8 cellular contexts compared by ENCODE assay signal in the genomic region with DNA sequence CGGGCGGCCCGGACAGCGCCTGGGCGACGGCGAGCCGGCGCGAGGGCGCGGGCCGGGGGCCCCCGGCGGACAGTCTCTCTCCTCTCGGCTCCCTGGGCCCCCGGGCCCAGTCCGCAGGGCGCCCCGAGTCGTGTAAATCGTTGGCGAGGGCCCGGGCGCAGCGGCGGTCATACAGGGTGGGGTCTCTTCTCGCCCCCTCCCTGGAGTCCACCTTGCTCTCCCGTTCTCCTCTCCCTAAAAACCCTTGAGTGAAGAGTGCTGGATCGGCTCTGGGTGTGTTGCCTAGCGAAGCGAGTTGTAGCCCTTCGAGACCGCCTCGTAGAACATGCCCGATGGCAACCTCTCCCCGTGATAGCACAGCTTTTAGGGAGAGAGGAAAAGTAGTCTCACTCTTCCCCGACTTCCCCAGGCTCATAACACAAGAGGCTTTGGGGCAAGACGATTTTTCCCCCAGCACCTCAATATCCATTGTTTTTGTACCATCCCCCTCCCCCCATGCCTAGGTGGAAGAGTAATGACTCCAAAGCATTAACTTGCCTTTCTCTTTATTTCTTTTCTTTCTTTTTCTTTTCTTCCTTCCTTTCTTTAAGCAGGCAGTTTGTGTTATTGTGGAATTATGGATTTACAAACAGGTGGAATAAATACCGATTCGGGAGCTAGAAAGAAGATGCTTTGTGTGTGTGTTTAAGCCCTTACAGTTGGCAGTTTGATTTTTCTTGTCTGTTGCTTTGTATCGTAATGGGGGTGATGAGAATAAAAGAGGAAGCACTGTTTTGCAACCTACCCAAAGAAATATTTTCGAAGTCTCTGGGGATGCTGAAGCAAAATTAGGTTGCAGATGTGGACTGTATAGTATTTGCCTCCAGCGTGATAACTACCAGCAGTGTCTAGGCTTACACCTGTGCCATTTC. TPM values are rescaled to one million over a fixed set of nuclear protein-coding genes. Genes with fewer than 3 reads are reported as not detected.
DNase-seq lines count a peak whose midpoint lies in the region; ATAC-seq and TF ChIP-seq lines count a peak whose summit lies in the region.

No MANE protein-coding gene starts in this region.

- H3K4me2 ChIP-seq in fibroblast of lung (ENCODE audit: extremely low read depth, insufficient read depth, low read length), result peak overlapping the region; percentile 70

- H4K20me1 ChIP-seq in fibroblast of lung (ENCODE audit: control insufficient read depth, extremely low read depth, insufficient read depth, low read length), result no peaks in the 10 kb centered on the region

- H3K4me3 ChIP-seq in fibroblast of lung (replicated peaks in 1 of 4; ENCODE audit: control extremely low read depth in 1 of 4, insufficient read depth in 1 of 4, low read depth in 3 of 4, low read length in 4 of 4) (peak overlapping the region; percentile 65 to 93 (median 81)), vagina (peak overlapping the region; percentile 75 to 83)
- peak overlapping the region; percentile 49 for H3K4me3 ChIP-seq in naive thymus-derived CD4-positive, alpha-beta T cell (ENCODE audit: low read length)

- H3K27ac Mint-ChIP-seq in activated CD8-positive, alpha-beta memory T cell treated with anti-CD3 and anti-CD28 coated beads, Interleukin-2, amount 10 ng/mL, durations not matched to agents 7 days and 5 days, result peak overlapping the region; percentile 81
- H3K27ac Mint-ChIP-seq in naive thymus-derived CD4-positive, alpha-beta T cell, result peak overlapping the region; percentile 79 to 98 (median 90)

- peak overlapping the region; percentile 15 for H2AFZ ChIP-seq in fibroblast of lung (ENCODE audit: low read length)

- no peak for TF ChIP-seq POLR2A in vagina (IDR thresholded peaks at IDR 0.05)

- DNase-seq in AG20443 (ENCODE audit: low spot score) (peak; percentile 15), NCI-H2227 treated with DMSO at 0.1 percent for 48 hours (lab: John Stamatoyannopoulos, UW) (peak; percentile 21), fibroblast of lung (ENCODE audit: low read depth in 2 of 2) (peak; percentile 34 to 39), vagina (ENCODE audit: extremely low spot score in 2 of 2) (peak in 1 of 2 donors; percentile 89)
- peak; percentile 55 for DNase-seq in activated CD8-positive, alpha-beta memory T cell treated with anti-CD3 and anti-CD28 coated beads, Interleukin-2, amount 10 ng/mL, durations not matched to agents 7 days and 5 days
- DNase-seq in naive thymus-derived CD4-positive, alpha-beta T cell, result peak in 6 of 9 donors; percentile 16 to 34 (median 28)

- TF ChIP-seq CTCF in fibroblast of lung (conservative IDR thresholded peaks at IDR 0.05 in 1 of 2, IDR thresholded peaks at IDR 0.05 in 1 of 2; ENCODE audit: low read depth in 1 of 2, low read length in 2 of 2), result no peak
- TF ChIP-seq CTCF in vagina (IDR thresholded peaks at IDR 0.05), result no peak

- peaks cover 50% of the 10 kb centered on the region for H3K79me2 ChIP-seq in fibroblast of lung (ENCODE audit: control insufficient read depth, insufficient read depth, low read length)

- intact Hi-C loops in naive thymus-derived CD4-positive, alpha-beta T cell (cut with micrococcal nuclease), result loop anchor here (1.0 to 5.0 kb wide), 27 partner anchors 9 to 1527 kb away; a partner anchor contains a TSS
- intact Hi-C loops in vagina (cut with DNase I), result no loop called here

- no peaks in the 10 kb centered on the region for H3K9me3 Mint-ChIP-seq in activated CD8-positive, alpha-beta memory T cell treated with anti-CD3 and anti-CD28 coated beads, Interleukin-2, amount 10 ng/mL, durations not matched to agents 7 days and 5 days (ENCODE audit: low read depth)
- no peaks in the 10 kb centered on the region for H3K9me3 Mint-ChIP-seq in naive thymus-derived CD4-positive, alpha-beta T cell

- ATAC-seq in GM18508 (IDR thresholded peaks at IDR 0.05; ENCODE audit: insufficient read depth, unreplicated experiment) (peak; percentile 23), HG02938 (IDR thresholded peaks at IDR 0.05; ENCODE audit: unreplicated experiment) (peak; percentile 31)
- no peak for ATAC-seq in activated CD8-positive, alpha-beta memory T cell treated with anti-CD3 and anti-CD28 coated beads, Interleukin-2, amount 10 ng/mL, durations not matched to agents 7 days and 5 days
- ATAC-seq in naive thymus-derived CD4-positive, alpha-beta T cell, result no peak

- H3K9ac ChIP-seq in fibroblast of lung (ENCODE audit: insufficient read depth, low read length), result peak overlapping the region; percentile 84

- POLR2A ChIA-PET in naive thymus-derived CD4-positive, alpha-beta T cell (lab: Charles Lee), result interaction anchor here (0.6 kb wide), 1 partner anchor 1809 kb away, joined by 3 read pairs; no protein-coding TSS in a partner anchor

- H3K4me3 Mint-ChIP-seq in activated CD8-positive, alpha-beta memory T cell treated with anti-CD3 and anti-CD28 coated beads, Interleukin-2, amount 10 ng/mL, durations not matched to agents 7 days and 5 days, result peak overlapping the region; percentile 82
- peak overlapping the region; percentile 86 to 100 (median 96) for H3K4me3 Mint-ChIP-seq in naive thymus-derived CD4-positive, alpha-beta T cell

- H3K4me1 Mint-ChIP-seq in activated CD8-positive, alpha-beta memory T cell treated with anti-CD3 and anti-CD28 coated beads, Interleukin-2, amount 10 ng/mL, durations not matched to agents 7 days and 5 days, result peaks cover 47% of the 10 kb centered on the region
- peaks cover 30 to 67% (median 62%) of the 10 kb centered on the region in 7 donors for H3K4me1 Mint-ChIP-seq in naive thymus-derived CD4-positive, alpha-beta T cell

- H3K4me1 ChIP-seq in fibroblast of lung (ENCODE audit: control insufficient read depth, extremely low read depth, insufficient read depth, low read length) (peaks cover 2% of the 10 kb centered on the region), vagina (peaks cover 59% of the 10 kb centered on the region)
- H3K4me1 ChIP-seq in naive thymus-derived CD4-positive, alpha-beta T cell (ENCODE audit: control insufficient read depth in 2 of 2, insufficient read depth in 2 of 2, low read length in 2 of 2), result peaks cover 7 to 17% of the 10 kb centered on the region in 2 donors

- H3K9me3 ChIP-seq in fibroblast of lung (ENCODE audit: control insufficient read depth, insufficient read depth, low read depth, low read length), result no peaks in the 10 kb centered on the region
- H3K9me3 ChIP-seq in naive thymus-derived CD4-positive, alpha-beta T cell (ENCODE audit: control insufficient read depth in 2 of 3, low read length in 3 of 3), result no peaks in the 10 kb centered on the region
- H3K9me3 ChIP-seq in vagina, result no peaks in the 10 kb centered on the region

- H3K27me3 ChIP-seq in fibroblast of lung (ENCODE audit: control insufficient read depth, insufficient read depth, low read length) (no peaks in the 10 kb centered on the region), vagina (no peaks in the 10 kb centered on the region)
- no peaks in the 10 kb centered on the region for H3K27me3 ChIP-seq in naive thymus-derived CD4-positive, alpha-beta T cell (ENCODE audit: control insufficient read depth in 2 of 2, insufficient read depth in 2 of 2, low read length in 2 of 2)

- H3K27ac ChIP-seq in fibroblast of lung (ENCODE audit: insufficient read depth, low read length) (peak overlapping the region; percentile 88), vagina (peak overlapping the region; percentile 98)
- H3K27ac ChIP-seq in naive thymus-derived CD4-positive, alpha-beta T cell (ENCODE audit: low read depth, low read length), result peak overlapping the region; percentile 91

- peaks cover 10% of the 10 kb centered on the region for H3K36me3 Mint-ChIP-seq in activated CD8-positive, alpha-beta memory T cell treated with anti-CD3 and anti-CD28 coated beads, Interleukin-2, amount 10 ng/mL, durations not matched to agents 7 days and 5 days
- H3K36me3 Mint-ChIP-seq in naive thymus-derived CD4-positive, alpha-beta T cell, result peaks cover 0 to 8% (median 4%) of the 10 kb centered on the region in 5 donors

- CTCF ChIA-PET in activated CD8-positive, alpha-beta memory T cell treated with anti-CD3 and anti-CD28 coated beads, Interleukin-2, amount 10 ng/mL, durations not matched to agents 7 days and 5 days (lab: Charles Lee), result no interaction called here
- CTCF ChIA-PET in naive thymus-derived CD4-positive, alpha-beta T cell (lab: Charles Lee), result interaction anchor here (1.0 kb wide), 1 partner anchor 27 kb away, joined by 3 read pairs; no protein-coding TSS in a partner anchor

- H3K36me3 ChIP-seq in fibroblast of lung (ENCODE audit: control insufficient read depth, insufficient read depth, low read length) (no peaks in the 10 kb centered on the region), vagina (no peaks in the 10 kb centered on the region)
- peaks cover 0 to 11% (median 0%) of the 10 kb centered on the region in 3 experiments for H3K36me3 ChIP-seq in naive thymus-derived CD4-positive, alpha-beta T cell (ENCODE audit: control insufficient read depth in 2 of 3, insufficient read depth in 3 of 3, low read length in 3 of 3)

- no peaks in the 10 kb centered on the region for H3K27me3 Mint-ChIP-seq in activated CD8-positive, alpha-beta memory T cell treated with anti-CD3 and anti-CD28 coated beads, Interleukin-2, amount 10 ng/mL, durations not matched to agents 7 days and 5 days
- no peaks in the 10 kb centered on the region for H3K27me3 Mint-ChIP-seq in naive thymus-derived CD4-positive, alpha-beta T cell

RNA-seq across cellular contexts. Expression of a gene that starts 0.8 kb away (rescaled TPM):
- total RNA-seq in activated CD8-positive, alpha-beta memory T cell treated with anti-CD3 and anti-CD28 coated beads, Interleukin-2, amount 10 ng/mL, durations not matched to agents 7 days and 5 days, result 10 to 100 TPM; 39.3 to 43.2 TPM
- 62.1 and 83.6 TPM in 2 replicates for total RNA-seq in fibroblast of lung
- 35.9 and 45.3 TPM in 2 replicates for polyA plus RNA-seq in fibroblast of lung
- polyA plus RNA-seq in fibroblast of lung (2012), result 30.3 and 38.2 TPM in 2 replicates
- 9.2 and 10.2 TPM in 2 replicates for polyA minus RNA-seq in fibroblast of lung (ENCODE audit: low replicate concordance)
- total RNA-seq in naive thymus-derived CD4-positive, alpha-beta T cell, result 10 to 100 TPM; 48.2 to 71.7 (median 60.6) TPM
- 10 to 100 TPM; 51.6 to 60.2 TPM for polyA plus RNA-seq in naive thymus-derived CD4-positive, alpha-beta T cell
- 40.0 TPM for total RNA-seq in vagina

RNA-seq across cellular contexts. Expression of a gene that starts 1.2 kb away (rescaled TPM):
- total RNA-seq in activated CD8-positive, alpha-beta memory T cell treated with anti-CD3 and anti-CD28 coated beads, Interleukin-2, amount 10 ng/mL, durations not matched to agents 7 days and 5 days, result 10 to 100 TPM; 23.1 to 24.8 TPM
- 21.6 and 31.7 TPM in 2 replicates for total RNA-seq in fibroblast of lung
- polyA plus RNA-seq in fibroblast of lung, result 27.6 and 30.1 TPM in 2 replicates
- polyA plus RNA-seq in fibroblast of lung (2012), result 27.9 and 40.0 TPM in 2 replicates
- 0.47 and 4.3 TPM in 2 replicates for polyA minus RNA-seq in fibroblast of lung (ENCODE audit: low replicate concordance)
- total RNA-seq in naive thymus-derived CD4-positive, alpha-beta T cell, result 10 to 100 TPM; 22.2 to 64.2 (median 44.6) TPM
- 10 to 100 TPM; 31.5 to 32.5 TPM for polyA plus RNA-seq in naive thymus-derived CD4-positive, alpha-beta T cell
- 15.2 TPM for total RNA-seq in vagina

RNA-seq across cellular contexts. Expression of a gene that starts 48.5 kb away (rescaled TPM):
- total RNA-seq in activated CD8-positive, alpha-beta memory T cell treated with anti-CD3 and anti-CD28 coated beads, Interleukin-2, amount 10 ng/mL, durations not matched to agents 7 days and 5 days, result 100 to 1,000 TPM in 1 of 2 experiments, 10 to 100 TPM in 1; 74.0 to 115 TPM
- total RNA-seq in fibroblast of lung (61.4 and 83.7 TPM in 2 replicates), vagina (110 TPM)
- 48.5 and 54.6 TPM in 2 replicates for polyA plus RNA-seq in fibroblast of lung
- polyA plus RNA-seq in fibroblast of lung (2012), result 56.6 and 59.0 TPM in 2 replicates
- 3.8 and 6.1 TPM in 2 replicates for polyA minus RNA-seq in fibroblast of lung (ENCODE audit: low replicate concordance)
- 100 to 1,000 TPM in 4 of 5 experiments, 10 to 100 TPM in 1; 93.7 to 283 (median 223) TPM for total RNA-seq in naive thymus-derived CD4-positive, alpha-beta T cell
- polyA plus RNA-seq in naive thymus-derived CD4-positive, alpha-beta T cell, result 100 to 1,000 TPM; 253 to 295 TPM

Comparison
In these comparisons a context has a peak if more than half of its experiments do, and no peak if none do; other contexts are left out.
1. ATAC-seq: peak in GM18508 (single experiment) and HG02938 (single experiment); none in activated CD8-positive, alpha-beta memory T cell treated with anti-CD3 and anti-CD28 coated beads, Interleukin-2, amount 10 ng/mL, durations not matched to agents 7 days and 5 days (single experiment) and naive thymus-derived CD4-positive, alpha-beta T cell (single experiment).
2. Peak in every context shown above with its lines, with median percentiles within 50 percentile points of each other: H3K27ac ChIP-seq and H3K4me3 ChIP-seq.